Comparison of ENCODE assay signal across 8 cellular contexts in the genomic region with DNA sequence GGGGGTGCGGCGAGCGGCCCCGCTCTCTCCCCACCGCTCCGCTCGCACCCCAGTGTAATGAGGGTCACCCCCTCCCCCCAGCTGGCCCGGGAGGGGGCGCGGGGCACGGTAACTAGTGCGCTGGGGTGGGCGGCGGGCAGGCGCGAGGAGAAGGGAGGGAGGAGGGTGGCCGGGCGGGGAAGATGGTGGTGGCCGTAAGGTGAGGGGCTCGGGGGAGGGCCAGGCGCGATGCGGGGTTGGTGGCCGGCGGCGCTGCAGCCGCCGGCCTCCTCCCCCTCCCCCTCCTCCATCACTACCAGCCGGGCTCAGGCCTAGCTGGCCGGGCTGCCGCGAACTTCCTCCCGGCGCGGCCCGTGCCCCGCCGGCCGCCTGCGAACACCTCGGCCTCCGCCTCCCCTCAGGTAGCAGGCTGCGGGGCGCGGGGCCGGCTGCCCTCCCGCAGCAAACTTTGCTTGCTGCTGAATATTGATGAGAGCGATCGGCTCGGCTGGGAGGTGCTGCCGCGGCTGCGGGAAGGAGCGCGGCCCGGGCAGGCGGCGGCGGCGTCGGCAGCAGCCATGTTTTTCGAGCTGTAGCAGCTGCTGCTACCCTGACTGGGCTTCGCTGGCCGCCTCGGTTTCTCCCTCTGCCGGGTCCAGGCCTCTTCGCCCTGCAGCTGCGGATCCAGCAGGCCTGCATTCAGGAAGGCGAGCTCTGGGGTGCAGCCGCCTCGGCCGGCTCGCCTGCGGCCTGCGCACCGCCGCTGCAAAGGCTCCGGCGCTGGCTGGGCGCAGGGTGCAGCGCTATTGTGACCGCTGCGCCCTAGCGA. TPM values are rescaled to one million over a fixed set of nuclear protein-coding genes. Genes with fewer than 3 reads are reported as not detected.
DNase-seq lines count a peak whose midpoint lies in the region; ATAC-seq and TF ChIP-seq lines count a peak whose summit lies in the region.

No MANE protein-coding gene starts in this region.

- H3K4me3 ChIP-seq in OCI-LY7 (ENCODE audit: low read depth, low read length, poor library complexity, severe bottlenecking): peak overlapping the region; percentile 86
- H3K4me3 ChIP-seq in uterus: peak overlapping the region; percentile 63 to 64

- peak overlapping the region; percentile 99 for H3K4me2 ChIP-seq in OCI-LY7 (ENCODE audit: low read length)

- no peaks in the 10 kb centered on the region for H3K9me2 ChIP-seq in OCI-LY7 (ENCODE audit: insufficient read depth, low read length)

- POLR2A ChIA-PET in OCI-LY7 (lab: Charles Lee): interaction anchor here (0.7 to 1.4 kb wide), 4 partner anchors 8 to 982 kb away, joined by 3 to 7 read pairs (median 3); no protein-coding TSS in a partner anchor

- H3K9me3 ChIP-seq in OCI-LY7 (ENCODE audit: low read length): peaks cover 7% of the 10 kb centered on the region; the same call in 1 of the 2 replicates
- no peaks in the 10 kb centered on the region for H3K9me3 ChIP-seq in uterus

- TF ChIP-seq CTCF in OCI-LY7 (conservative IDR thresholded peaks at IDR 0.05; ENCODE audit: low read length) (no peak), uterus (IDR thresholded peaks at IDR 0.05) (peak in 1 of 4 experiments; percentile 3)

- H3K27ac ChIP-seq in OCI-LY7 (ENCODE audit: low read depth, low read length, poor library complexity, severe bottlenecking) (peak overlapping the region; percentile 55), uterus (peak overlapping the region; percentile 92 to 99)

- intact Hi-C loops in OCI-LY7 (cut with micrococcal nuclease; ENCODE audit: unreplicated experiment): loop anchor here (2.0 kb wide), 1 partner anchor 43 kb away; no protein-coding TSS in a partner anchor
- intact Hi-C loops in uterus (cut with DNase I; ENCODE audit: low total_unique reads): no loop called here

- H3K4me1 ChIP-seq in OCI-LY7 (ENCODE audit: insufficient read depth, low read length, poor library complexity, severe bottlenecking) (peaks cover 46% of the 10 kb centered on the region), uterus (peaks cover 16 to 22% of the 10 kb centered on the region in 2 donors)

- peak; percentile 60 for DNase-seq in NK-92 treated with Interleukin-12 subunit alpha and Interleukin-12 subunit beta, amount 100 ng/mL, for 24 hours (lab: John Stamatoyannopoulos, UW)
- DNase-seq in NK-92 (lab: John Stamatoyannopoulos, UW; ENCODE audit: unreplicated experiment): no peak
- peak; percentile 68 for DNase-seq in OCI-LY7 (ENCODE audit: low spot score)
- DNase-seq in activated gamma-delta T cell (lab: John Stamatoyannopoulos, UW): peak; percentile 44
- peak; percentile 58 for DNase-seq in germinal center (ENCODE audit: low spot score)
- DNase-seq in nucleus accumbens (lab: John Stamatoyannopoulos, UW): peak in 41 of 56 donors; percentile 8 to 84 (median 62)
- peak; percentile 43 to 57 for DNase-seq in uterus

- no TSS peak for BruUV-seq in OCI-LY7 (replicated peaks; lab: Mats Ljungman, UMichigan)

- CTCF ChIA-PET in OCI-LY7 (lab: Charles Lee; ENCODE audit: unreplicated experiment): no interaction called here

- peaks cover 44% of the 10 kb centered on the region for H3K79me2 ChIP-seq in OCI-LY7 (ENCODE audit: insufficient read depth, low read depth, low read length)

- no peaks in the 10 kb centered on the region for H3K27me3 ChIP-seq in uterus

- peak overlapping the region; percentile 12; the same call in 1 of the 2 replicates for H2AFZ ChIP-seq in OCI-LY7 (ENCODE audit: low read length)

- peak; percentile 35 for ATAC-seq in HG02970 (IDR thresholded peaks at IDR 0.05; ENCODE audit: low FRiP score, unreplicated experiment)

- H4K20me1 ChIP-seq in OCI-LY7 (ENCODE audit: insufficient read depth, low read length): no peaks in the 10 kb centered on the region

- H3K36me3 ChIP-seq in OCI-LY7 (ENCODE audit: insufficient read depth, low read length): peaks cover 37% of the 10 kb centered on the region
- H3K36me3 ChIP-seq in uterus: no peaks in the 10 kb centered on the region

- no peak for TF ChIP-seq POLR2A in uterus (IDR thresholded peaks at IDR 0.05)

RNA-seq across cellular contexts. Expression of gene NSD1, which starts 0.5 kb away (rescaled TPM):
- 59.6 and 64.3 TPM in 2 replicates for total RNA-seq in OCI-LY7 (2014; rRNA removed; shearing (Covaris generic))
- total RNA-seq in OCI-LY7 (2022): 132 and 142 TPM in 2 replicates
- 100 to 1,000 TPM in 2 of 4 donors, 10 to 100 TPM in 2; 24.1 to 132 (median 64.6) TPM for total RNA-seq in uterus

RNA-seq across cellular contexts. Expression of gene FGFR4, which starts 47.3 kb away (rescaled TPM):
- total RNA-seq in OCI-LY7 (2014; rRNA removed; shearing (Covaris generic)): 0.39 and 1.2 TPM in 2 replicates
- total RNA-seq in OCI-LY7 (2022): 3.5 and 4.5 TPM in 2 replicates
- 10 to 100 TPM in 1 of 4 donors, 1 to 10 TPM in 1, under 1 TPM in 2; under 0.01 to 18.8 (median 1.5) TPM for total RNA-seq in uterus
